In genomic region chrY:19698495-19698894, GRCh38 we compare ENCODE assay signal across 35 cellular contexts. TPM values are rescaled to one million over a fixed set of nuclear protein-coding genes. Genes with fewer than 3 reads are reported as not detected.
"Had no signal": no experiment of that assay in that cellular context is flagged by ENCODE, and none has a peak within 500 bp of the region (broad histone marks: within the 10 kb centered on the region; RNA-seq: fewer than 3 reads in every experiment).

No MANE protein-coding gene starts in this region.

- H3K27me3 ChIP-seq: MG63 had no signal

- H3K4me3 ChIP-seq: MG63 had no signal

- DNase-seq: Karpas-422, Kasumi-1, KG1, MG63, MM.1S, MV-4-11, NCI-H1048, NCI-H1092, NCI-H1092 treated with DMSO at 0.1 percent for 48 hours, NCI-H1105, NCI-H1105 treated with DMSO at 0.1 percent for 48 hours, NCI-H1417, NCI-H1417 treated with DMSO at 0.1 percent for 48 hours, NCI-H1436, NCI-H1436 treated with DMSO at 0.1 percent for 48 hours, NCI-H146, NCI-H1694, NCI-H1694 treated with DMSO at 0.1 percent for 48 hours, NCI-H187, NCI-H187 treated with DMSO at 0.1 percent for 48 hours, NCI-H1930, NCI-H2029, NCI-H2029 treated with DMSO at 0.1 percent for 48 hours, NCI-H2081, NCI-H2081 treated with DMSO at 0.1 percent for 48 hours, NCI-H2107, NCI-H2171, NCI-H2171 treated with DMSO at 0.1 percent for 48 hours, NCI-H2227 treated with DMSO at 0.1 percent for 48 hours, NCI-H226, NCI-H345, NCI-H446, NCI-H446 treated with DMSO at 0.1 percent for 48 hours had no signal

- H3K9me3 ChIP-seq: MG63 had no signal

- H3K27ac ChIP-seq: KMS-11 had no signal

RNA-seq across cellular contexts. Expression of gene KDM5D, which starts 46.0 kb away (rescaled TPM):
- total RNA-seq: MCF 10A had no signal
